Comparison of ENCODE assay signal across 8 cellular contexts in genomic region chr12:121209629-121210572, GRCh38. TPM values are rescaled to one million over a fixed set of nuclear protein-coding genes. Genes with fewer than 3 reads are reported as not detected.
DNase-seq lines count a peak whose midpoint lies in the region; ATAC-seq and TF ChIP-seq lines count a peak whose summit lies in the region.

A gene with protein sequence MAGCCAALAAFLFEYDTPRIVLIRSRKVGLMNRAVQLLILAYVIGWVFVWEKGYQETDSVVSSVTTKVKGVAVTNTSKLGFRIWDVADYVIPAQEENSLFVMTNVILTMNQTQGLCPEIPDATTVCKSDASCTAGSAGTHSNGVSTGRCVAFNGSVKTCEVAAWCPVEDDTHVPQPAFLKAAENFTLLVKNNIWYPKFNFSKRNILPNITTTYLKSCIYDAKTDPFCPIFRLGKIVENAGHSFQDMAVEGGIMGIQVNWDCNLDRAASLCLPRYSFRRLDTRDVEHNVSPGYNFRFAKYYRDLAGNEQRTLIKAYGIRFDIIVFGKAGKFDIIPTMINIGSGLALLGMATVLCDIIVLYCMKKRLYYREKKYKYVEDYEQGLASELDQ (plus strand): TSS chr12:121210129. CDS start chr12:121210165, 36 bp downstream.

- H3K4me3 ChIP-seq in Panc1 (ENCODE audit: low read depth in 2 of 2, low read length in 2 of 2), result peak within 1 kb of the TSS; percentile 66 to 73

- H3K27me3 ChIP-seq in Panc1 (ENCODE audit: control insufficient read depth, insufficient read depth, low read length), result no peaks in the 10 kb centered on the region; the same call in 1 of the 2 replicates

- peak within 1 kb of the TSS; percentile 76 for H3K27ac ChIP-seq in Panc1 (ENCODE audit: low read length)

- H3K9me3 ChIP-seq in Panc1 (ENCODE audit: control insufficient read depth, insufficient read depth, low read depth, low read length), result no peaks in the 10 kb centered on the region

- intact Hi-C loops in Panc1 (cut with micrococcal nuclease; ENCODE audit: unreplicated experiment), result no loop called here

- H3K4me3 Mint-ChIP-seq in IgD-negative memory B cell, result peak within 1 kb of the TSS; percentile 80 to 97 (median 94)
- peak within 1 kb of the TSS; percentile 88 to 92 for H3K4me3 Mint-ChIP-seq in activated T-cell treated with anti-CD3 and anti-CD28 coated beads, Interleukin-2, amount 50 U/mL, for 72 hours
- H3K4me3 Mint-ChIP-seq in naive thymus-derived CD8-positive, alpha-beta T cell, result peak within 1 kb of the TSS; percentile 82 to 95 (median 90)

- peaks cover 11 to 19% (median 14%) of the 10 kb centered on the region in 3 donors for H3K4me1 Mint-ChIP-seq in IgD-negative memory B cell
- H3K4me1 Mint-ChIP-seq in activated T-cell treated with anti-CD3 and anti-CD28 coated beads, Interleukin-2, amount 50 U/mL, for 72 hours (ENCODE audit: low read depth), result peaks cover 24% of the 10 kb centered on the region
- peaks cover 8 to 39% (median 29%) of the 10 kb centered on the region in 4 donors for H3K4me1 Mint-ChIP-seq in naive thymus-derived CD8-positive, alpha-beta T cell

- H3K4me1 ChIP-seq in Panc1 (ENCODE audit: control insufficient read depth, insufficient read depth, low read length), result no peaks in the 10 kb centered on the region

- DNase-seq in DMS53 treated with DMSO at 0.1 percent for 48 hours (lab: John Stamatoyannopoulos, UW; ENCODE audit: unreplicated experiment) (peak; percentile 74), Panc1 (ENCODE audit: low read depth, low spot score) (no peak), fibroblast of gingiva (ENCODE audit: low read depth) (peak; percentile 79)
- peak; percentile 93 to 94 for DNase-seq in activated T-cell treated with anti-CD3 and anti-CD28 coated beads, Interleukin-2, amount 50 U/mL, for 72 hours
- DNase-seq in naive thymus-derived CD8-positive, alpha-beta T cell, result peak; percentile 71 to 94 (median 87)
- peak; percentile 83 for DNase-seq in stimulated activated naive CD4-positive, alpha-beta T cell treated with Interleukin-2 at 50 U/mL for 16 hours (lab: John Stamatoyannopoulos, UW)

- H3K27me3 Mint-ChIP-seq in IgD-negative memory B cell, result no peaks in the 10 kb centered on the region
- H3K27me3 Mint-ChIP-seq in activated T-cell treated with anti-CD3 and anti-CD28 coated beads, Interleukin-2, amount 50 U/mL, for 72 hours (ENCODE audit: low read depth), result no peaks in the 10 kb centered on the region
- H3K27me3 Mint-ChIP-seq in naive thymus-derived CD8-positive, alpha-beta T cell, result no peaks in the 10 kb centered on the region

- POLR2A ChIA-PET in Panc1 (lab: Charles Lee), result interaction anchor here (0.7 kb wide), 1 partner anchor 40 kb away, joined by 3 read pairs; no protein-coding TSS in a partner anchor
- POLR2A ChIA-PET in naive thymus-derived CD8-positive, alpha-beta T cell (lab: Charles Lee), result interaction anchor here (0.6 to 6.3 kb wide), 5 partner anchors 11 to 1057 kb away, joined by 4 to 46 read pairs (median 7); no protein-coding TSS in a partner anchor

- peak; percentile 79; the same call in 1 of the 2 replicates for TF ChIP-seq CTCF in Panc1 (IDR thresholded peaks at IDR 0.05)

- H3K36me3 ChIP-seq in Panc1 (ENCODE audit: control insufficient read depth, insufficient read depth, low read length), result no peaks in the 10 kb centered on the region

- peak; percentile 89 for ATAC-seq in GM21528 (IDR thresholded peaks at IDR 0.05; ENCODE audit: low FRiP score, unreplicated experiment)
- peak; percentile 98 for ATAC-seq in Panc1
- ATAC-seq in activated T-cell treated with anti-CD3 and anti-CD28 coated beads, Interleukin-2, amount 50 U/mL, for 72 hours (replicated peaks in 1 of 2), result peak; percentile 85 to 91
- ATAC-seq in naive thymus-derived CD8-positive, alpha-beta T cell, result peak; percentile 88

- CTCF ChIA-PET in Panc1 (lab: Charles Lee), result no interaction called here

- no TSS peak for BruUV-seq in Panc1 (replicated peaks; lab: Mats Ljungman, UMichigan)

- peak within 1 kb of the TSS; percentile 78 to 99 (median 89) for H3K27ac Mint-ChIP-seq in IgD-negative memory B cell
- peak within 1 kb of the TSS; percentile 85 for H3K27ac Mint-ChIP-seq in activated T-cell treated with anti-CD3 and anti-CD28 coated beads, Interleukin-2, amount 50 U/mL, for 72 hours
- H3K27ac Mint-ChIP-seq in naive thymus-derived CD8-positive, alpha-beta T cell, result peak within 1 kb of the TSS; percentile 92 to 99 (median 96)

- in situ Hi-C loops in Panc1 (cut with HindIII; ENCODE audit: low pct_unique_long_range_greater_than_20kb, low sequenced_read_pairs), result no loop called here

- peaks cover 2% of the 10 kb centered on the region for H3K36me3 Mint-ChIP-seq in IgD-negative memory B cell
- H3K36me3 Mint-ChIP-seq in activated T-cell treated with anti-CD3 and anti-CD28 coated beads, Interleukin-2, amount 50 U/mL, for 72 hours (ENCODE audit: insufficient read depth in 2 of 2), result no peaks in the 10 kb centered on the region
- H3K36me3 Mint-ChIP-seq in naive thymus-derived CD8-positive, alpha-beta T cell, result peaks cover 0 to 5% (median 0%) of the 10 kb centered on the region in 3 donors

- H3K9me3 Mint-ChIP-seq in IgD-negative memory B cell, result peaks cover 0 to under 1% (median 0%) of the 10 kb centered on the region in 3 donors
- no peaks in the 10 kb centered on the region for H3K9me3 Mint-ChIP-seq in activated T-cell treated with anti-CD3 and anti-CD28 coated beads, Interleukin-2, amount 50 U/mL, for 72 hours
- no peaks in the 10 kb centered on the region for H3K9me3 Mint-ChIP-seq in naive thymus-derived CD8-positive, alpha-beta T cell

RNA-seq across cellular contexts. Expression of the gene that starts here (rescaled TPM):
- polyA plus RNA-seq in IgD-negative memory B cell, result 27.5 TPM
- 12.4 TPM for total RNA-seq in Panc1 (2021; ENCODE audit: unreplicated experiment)
- polyA plus RNA-seq in Panc1 (2012; ENCODE audit: insufficient read length), result 20.5 TPM
- total RNA-seq in activated T-cell treated with anti-CD3 and anti-CD28 coated beads, Interleukin-2, amount 50 U/mL, for 72 hours, result 10 to 100 TPM; 29.7 to 35.1 TPM
- 10 to 100 TPM; 29.8 to 36.0 TPM for total RNA-seq in naive thymus-derived CD8-positive, alpha-beta T cell
- 10 to 100 TPM; 27.8 to 33.8 (median 29.3) TPM for polyA plus RNA-seq in naive thymus-derived CD8-positive, alpha-beta T cell
